38 cellular contexts compared by ENCODE assay signal in genomic region chr14:90378249-90378648, GRCh38.
"Had no signal": no experiment of that assay in that cellular context is flagged by ENCODE, and none has a peak within 500 bp of the region (broad histone marks: within the 10 kb centered on the region; RNA-seq: fewer than 3 reads in every experiment).

No MANE protein-coding gene starts in this region.

- H3K9me3 ChIP-seq: adrenal gland had no signal

- H3K27me3 Mint-ChIP-seq: activated CD4-positive, alpha-beta memory T cell treated with anti-CD3 and anti-CD28 coated beads for 36 hours; activated CD8-positive, alpha-beta T cell treated with anti-CD3 and anti-CD28 coated beads for 36 hours; activated naive CD8-positive, alpha-beta T cell treated with anti-CD3 and anti-CD28 coated beads for 36 hours; activated T-helper 17 cell treated with anti-CD3 and anti-CD28 coated beads, Interleukin-2, amount 50 U/mL, for 72 hours; central memory CD8-positive, alpha-beta T cell had no signal

- H3K4me3 ChIP-seq: adrenal gland, cardiac muscle cell had no signal

- FAIRE-seq: bronchial epithelial cell, TTC549 had no signal

- DNase-seq: activated B cell treated with CpG ODN at 0.5 μM for 24 hours; activated CD4-positive, alpha-beta memory T cell treated with anti-CD3 and anti-CD28 coated beads for 36 hours; activated CD4-positive, alpha-beta T cell treated with anti-CD3 and anti-CD28 coated beads for 4 hours; activated CD4-positive, alpha-beta T cell treated with anti-CD3 and anti-CD28 coated beads, Interleukin-2, amount 10 ng/mL, durations not matched to agents 24 days and 14 days; activated CD4-positive, alpha-beta T cell treated with anti-CD3 and anti-CD28 coated beads, Interleukin-2, amount 50 U/mL, for 1 hour; activated CD4-positive, alpha-beta T cell treated with anti-CD3 and anti-CD28 coated beads, Interleukin-2, amount 50 U/mL, for 4 hours; activated CD4-positive, CD25-positive, alpha-beta regulatory T cell treated with anti-CD3 and anti-CD28 coated beads, Interleukin-2, amount 50 U/mL, for 72 hours; activated CD8-positive, alpha-beta memory T cell treated with anti-CD3 and anti-CD28 coated beads, Interleukin-2, amount 50 U/mL, for 4 hours; activated CD8-positive, alpha-beta T cell treated with anti-CD3 and anti-CD28 coated beads for 36 hours; activated effector memory CD4-positive, alpha-beta T cell treated with anti-CD3 and anti-CD28 coated beads, Interleukin-2, amount 50 U/mL, for 16 hours; activated gamma-delta T cell treated with Interleukin-2 at 50 U/mL for 16 hours; activated naive CD4-positive, alpha-beta T cell; activated naive CD4-positive, alpha-beta T cell treated with anti-CD3 and anti-CD28 coated beads for 36 hours; activated naive CD4-positive, alpha-beta T cell treated with anti-CD3 and anti-CD28 coated beads, Interleukin-2, amount 50 U/mL, for 16 hours; activated naive CD8-positive, alpha-beta T cell treated with anti-CD3 and anti-CD28 coated beads for 36 hours; activated T-cell treated with anti-CD3 and anti-CD28 coated beads for 4 hours; activated T-cell treated with anti-CD3 and anti-CD28 coated beads, Interleukin-2, amount 50 U/mL, for 1 hour; activated T-cell treated with anti-CD3 and anti-CD28 coated beads, Interleukin-2, amount 50 U/mL, for 4 hours; activated T-cell treated with anti-CD3 and anti-CD28 coated beads, Interleukin-2, amount 50 U/mL, for 72 hours; adrenal gland; amniotic stem cell; aorta; caudate nucleus; cerebellar nuclear complex; T-helper 1 cell; T-helper 2 cell; T-helper 9 cell had no signal

- H3K36me3 ChIP-seq: adrenal gland, cardiac muscle cell had no signal

- H3K27ac ChIP-seq: adrenal gland, cardiac muscle cell, VCaP had no signal

- H3K4me3 Mint-ChIP-seq: activated B cell treated with CpG ODN at 0.5 μM for 24 hours; activated CD4-positive, alpha-beta memory T cell treated with anti-CD3 and anti-CD28 coated beads for 36 hours; activated CD4-positive, alpha-beta T cell treated with anti-CD3 and anti-CD28 coated beads, Interleukin-2, amount 10 ng/mL, durations not matched to agents 24 days and 14 days; activated CD8-positive, alpha-beta T cell treated with anti-CD3 and anti-CD28 coated beads for 36 hours; activated naive CD4-positive, alpha-beta T cell treated with anti-CD3 and anti-CD28 coated beads for 36 hours; activated naive CD8-positive, alpha-beta T cell treated with anti-CD3 and anti-CD28 coated beads for 36 hours; activated T-cell treated with anti-CD3 and anti-CD28 coated beads, Interleukin-2, amount 50 U/mL, for 4 hours; activated T-cell treated with anti-CD3 and anti-CD28 coated beads, Interleukin-2, amount 50 U/mL, for 72 hours; activated T-helper 1 cell treated with anti-CD3 and anti-CD28 coated beads, Interleukin-12 subunit alpha, Interleukin-12 subunit beta, Interleukin-2, Interleukin-4 antibody, amounts not matched to agents 30 ng/mL and 10 ng/mL and 1 ng/mL, durations not matched to agents 14 hours and 24 hours and 36 hours; activated T-helper 17 cell treated with anti-CD3 and anti-CD28 coated beads, Interleukin-2, amount 50 U/mL, for 72 hours; central memory CD8-positive, alpha-beta T cell; T-helper 1 cell treated with Interleukin-12 subunit alpha and Interleukin-12 subunit beta and Interleukin-4 antibody, amounts not matched to agents 30 μg/mL and 1 μg/mL, for 36 hours; T-helper 2 cell treated with Interferon-gamma antibody and Interleukin-4, amounts not matched to agents 5 μg/mL and 100 μg/mL, for 36 hours had no signal

- H3K27me3 ChIP-seq: adrenal gland, cardiac muscle cell had no signal

- H3K4me1 Mint-ChIP-seq: activated B cell treated with CpG ODN at 0.5 μM for 24 hours; activated CD4-positive, alpha-beta T cell treated with anti-CD3 and anti-CD28 coated beads, Interleukin-2, amount 10 ng/mL, durations not matched to agents 24 days and 14 days; activated T-helper 17 cell treated with anti-CD3 and anti-CD28 coated beads, Interleukin-2, amount 50 U/mL, for 72 hours; brain; central memory CD8-positive, alpha-beta T cell had no signal

- H3K9me3 Mint-ChIP-seq: activated B cell treated with CpG ODN at 0.5 μM for 24 hours; activated CD4-positive, alpha-beta memory T cell treated with anti-CD3 and anti-CD28 coated beads for 36 hours; activated CD4-positive, alpha-beta T cell treated with anti-CD3 and anti-CD28 coated beads, Interleukin-2, amount 10 ng/mL, durations not matched to agents 24 days and 14 days; activated CD8-positive, alpha-beta T cell treated with anti-CD3 and anti-CD28 coated beads for 36 hours; activated naive CD4-positive, alpha-beta T cell treated with anti-CD3 and anti-CD28 coated beads for 36 hours; activated naive CD4-positive, alpha-beta T cell treated with anti-CD3 and anti-CD28 coated beads, Interleukin-2, amount 50 U/mL, for 72 hours; activated naive CD8-positive, alpha-beta T cell treated with anti-CD3 and anti-CD28 coated beads for 36 hours; activated T-cell treated with anti-CD3 and anti-CD28 coated beads, Interleukin-2, amount 50 U/mL, for 4 hours; activated T-cell treated with anti-CD3 and anti-CD28 coated beads, Interleukin-2, amount 50 U/mL, for 72 hours; activated T-helper 1 cell treated with anti-CD3 and anti-CD28 coated beads, Interleukin-12 subunit alpha, Interleukin-12 subunit beta, Interleukin-2, Interleukin-4 antibody, amounts not matched to agents 30 ng/mL and 10 ng/mL and 1 ng/mL, durations not matched to agents 14 hours and 24 hours and 36 hours; activated T-helper 17 cell treated with anti-CD3 and anti-CD28 coated beads, Interleukin-2, amount 50 U/mL, for 72 hours; brain; central memory CD8-positive, alpha-beta T cell; T-helper 1 cell treated with Interleukin-12 subunit alpha and Interleukin-12 subunit beta and Interleukin-4 antibody, amounts not matched to agents 30 μg/mL and 1 μg/mL, for 36 hours; T-helper 2 cell treated with Interferon-gamma antibody and Interleukin-4, amounts not matched to agents 5 μg/mL and 100 μg/mL, for 36 hours had no signal

- H3K36me3 Mint-ChIP-seq: activated CD4-positive, alpha-beta memory T cell treated with anti-CD3 and anti-CD28 coated beads for 36 hours; activated naive CD4-positive, alpha-beta T cell treated with anti-CD3 and anti-CD28 coated beads, Interleukin-2, amount 50 U/mL, for 72 hours; activated naive CD8-positive, alpha-beta T cell treated with anti-CD3 and anti-CD28 coated beads for 36 hours; brain had no signal

- ATAC-seq: activated CD8-positive, alpha-beta T cell treated with anti-CD3 and anti-CD28 coated beads for 36 hours; activated naive CD4-positive, alpha-beta T cell treated with anti-CD3 and anti-CD28 coated beads, Interleukin-2, amount 50 U/mL, for 72 hours; activated T-cell treated with anti-CD3 and anti-CD28 coated beads, Interleukin-2, amount 50 U/mL, for 4 hours; activated T-cell treated with anti-CD3 and anti-CD28 coated beads, Interleukin-2, amount 50 U/mL, for 72 hours; activated T-helper 17 cell treated with anti-CD3 and anti-CD28 coated beads, Interleukin-2, amount 50 U/mL, for 72 hours had no signal

- H3K27ac Mint-ChIP-seq: activated B cell treated with CpG ODN at 0.5 μM for 24 hours; activated CD4-positive, alpha-beta memory T cell treated with anti-CD3 and anti-CD28 coated beads for 36 hours; activated CD4-positive, alpha-beta T cell treated with anti-CD3 and anti-CD28 coated beads, Interleukin-2, amount 10 ng/mL, durations not matched to agents 24 days and 14 days; activated CD8-positive, alpha-beta T cell treated with anti-CD3 and anti-CD28 coated beads for 36 hours; activated naive CD4-positive, alpha-beta T cell treated with anti-CD3 and anti-CD28 coated beads for 36 hours; activated naive CD4-positive, alpha-beta T cell treated with anti-CD3 and anti-CD28 coated beads, Interleukin-2, amount 50 U/mL, for 72 hours; activated naive CD8-positive, alpha-beta T cell treated with anti-CD3 and anti-CD28 coated beads for 36 hours; activated T-cell treated with anti-CD3 and anti-CD28 coated beads, Interleukin-2, amount 50 U/mL, for 72 hours; activated T-helper 1 cell treated with anti-CD3 and anti-CD28 coated beads, Interleukin-12 subunit alpha, Interleukin-12 subunit beta, Interleukin-2, Interleukin-4 antibody, amounts not matched to agents 30 ng/mL and 10 ng/mL and 1 ng/mL, durations not matched to agents 14 hours and 24 hours and 36 hours; activated T-helper 17 cell treated with anti-CD3 and anti-CD28 coated beads, Interleukin-2, amount 50 U/mL, for 72 hours; brain; T-helper 1 cell treated with Interleukin-12 subunit alpha and Interleukin-12 subunit beta and Interleukin-4 antibody, amounts not matched to agents 30 μg/mL and 1 μg/mL, for 36 hours; T-helper 2 cell treated with Interferon-gamma antibody and Interleukin-4, amounts not matched to agents 5 μg/mL and 100 μg/mL, for 36 hours had no signal
